20 cellular contexts compared by ENCODE assay signal in genomic region chr2:232543928-232544631, GRCh38. TPM values are rescaled to one million over a fixed set of nuclear protein-coding genes. Genes with fewer than 3 reads are reported as not detected.
"Had no signal": no experiment of that assay in that cellular context is flagged by ENCODE, and none has a peak within 500 bp of the region (broad histone marks: within the 10 kb centered on the region; RNA-seq: fewer than 3 reads in every experiment).

No MANE protein-coding gene starts in this region.

- FAIRE-seq: astrocyte, keratinocyte had no signal

- H3K27me3 Mint-ChIP-seq: activated CD8-positive, alpha-beta T cell treated with anti-CD3 and anti-CD28 coated beads for 36 hours; type B pancreatic cell had no signal

- DNase-seq: activated CD4-positive, alpha-beta T cell treated with anti-CD3 and anti-CD28 coated beads for 1 hour; activated CD8-positive, alpha-beta memory T cell treated with anti-CD3 and anti-CD28 coated beads, Interleukin-2, amount 50 U/mL, for 4 hours; activated CD8-positive, alpha-beta T cell treated with anti-CD3 and anti-CD28 coated beads for 36 hours; activated naive CD4-positive, alpha-beta T cell treated with anti-CD3 and anti-CD28 coated beads for 36 hours; colonic mucosa; effector CD8-positive, alpha-beta T cell; left ventricle myocardium inferior; midbrain; naive B cell; stimulated activated naive CD4-positive, alpha-beta T cell; T-helper 2 cell had no signal

- H3K9me3 ChIP-seq: colonic mucosa, gastrocnemius medialis, neutrophil had no signal

- H3K4me2 ChIP-seq: smooth muscle cell had no signal

- H3K4me3 Mint-ChIP-seq: activated CD8-positive, alpha-beta T cell treated with anti-CD3 and anti-CD28 coated beads for 36 hours; activated naive CD4-positive, alpha-beta T cell treated with anti-CD3 and anti-CD28 coated beads for 36 hours; activated T-helper 1 cell treated with anti-CD3 and anti-CD28 coated beads, Interleukin-12 subunit alpha, Interleukin-12 subunit beta, Interleukin-2, Interleukin-4 antibody, amounts not matched to agents 30 ng/mL and 10 ng/mL and 1 ng/mL, durations not matched to agents 14 hours and 24 hours and 36 hours; type B pancreatic cell had no signal

- H3K4me3 ChIP-seq: colonic mucosa, gastrocnemius medialis, left ventricle myocardium inferior, right atrium auricular region, smooth muscle cell had no signal

- H3K36me3 ChIP-seq: colonic mucosa, gastrocnemius medialis, neutrophil had no signal

- H3K27ac Mint-ChIP-seq: activated CD8-positive, alpha-beta T cell treated with anti-CD3 and anti-CD28 coated beads for 36 hours; activated naive CD4-positive, alpha-beta T cell treated with anti-CD3 and anti-CD28 coated beads for 36 hours; activated T-helper 1 cell treated with anti-CD3 and anti-CD28 coated beads, Interleukin-12 subunit alpha, Interleukin-12 subunit beta, Interleukin-2, Interleukin-4 antibody, amounts not matched to agents 30 ng/mL and 10 ng/mL and 1 ng/mL, durations not matched to agents 14 hours and 24 hours and 36 hours; type B pancreatic cell had no signal

- ATAC-seq: activated CD8-positive, alpha-beta T cell treated with anti-CD3 and anti-CD28 coated beads for 36 hours; gastrocnemius medialis had no signal

- H3K9me3 Mint-ChIP-seq: activated T-helper 1 cell treated with anti-CD3 and anti-CD28 coated beads, Interleukin-12 subunit alpha, Interleukin-12 subunit beta, Interleukin-2, Interleukin-4 antibody, amounts not matched to agents 30 ng/mL and 10 ng/mL and 1 ng/mL, durations not matched to agents 14 hours and 24 hours and 36 hours had no signal

- H3K27me3 ChIP-seq: colonic mucosa, gastrocnemius medialis, right atrium auricular region had no signal

- H3K27ac ChIP-seq: colonic mucosa, left ventricle myocardium inferior, neutrophil, right atrium auricular region had no signal

RNA-seq across cellular contexts. Expression of gene CHRNG, which starts 4.6 kb away (rescaled TPM):
- total RNA-seq: activated CD8-positive, alpha-beta T cell treated with anti-CD3 and anti-CD28 coated beads for 36 hours; activated naive CD4-positive, alpha-beta T cell treated with anti-CD3 and anti-CD28 coated beads for 36 hours; activated T-helper 1 cell treated with anti-CD3 and anti-CD28 coated beads, Interleukin-12 subunit alpha, Interleukin-12 subunit beta, Interleukin-2, Interleukin-4 antibody, amounts not matched to agents 30 ng/mL and 10 ng/mL and 1 ng/mL, durations not matched to agents 14 hours and 24 hours and 36 hours; astrocyte; colonic mucosa; fibroblast of lung; left ventricle myocardium inferior; right atrium auricular region; smooth muscle cell had no signal
- polyA plus RNA-seq: fibroblast of lung, keratinocyte, smooth muscle cell had no signal

RNA-seq across cellular contexts. Expression of gene CHRND, which starts 18.1 kb away (rescaled TPM):
- total RNA-seq: activated CD8-positive, alpha-beta T cell treated with anti-CD3 and anti-CD28 coated beads for 36 hours; activated naive CD4-positive, alpha-beta T cell treated with anti-CD3 and anti-CD28 coated beads for 36 hours; activated T-helper 1 cell treated with anti-CD3 and anti-CD28 coated beads, Interleukin-12 subunit alpha, Interleukin-12 subunit beta, Interleukin-2, Interleukin-4 antibody, amounts not matched to agents 30 ng/mL and 10 ng/mL and 1 ng/mL, durations not matched to agents 14 hours and 24 hours and 36 hours; astrocyte; colonic mucosa; fibroblast of lung; left ventricle myocardium inferior; smooth muscle cell had no signal
- polyA plus RNA-seq: fibroblast of lung, keratinocyte, smooth muscle cell had no signal

RNA-seq across cellular contexts. Expression of gene PRSS56, which starts 23.9 kb away (rescaled TPM):
- total RNA-seq: activated CD8-positive, alpha-beta T cell treated with anti-CD3 and anti-CD28 coated beads for 36 hours; activated naive CD4-positive, alpha-beta T cell treated with anti-CD3 and anti-CD28 coated beads for 36 hours; activated T-helper 1 cell treated with anti-CD3 and anti-CD28 coated beads, Interleukin-12 subunit alpha, Interleukin-12 subunit beta, Interleukin-2, Interleukin-4 antibody, amounts not matched to agents 30 ng/mL and 10 ng/mL and 1 ng/mL, durations not matched to agents 14 hours and 24 hours and 36 hours; astrocyte; colonic mucosa; fibroblast of lung; left ventricle myocardium inferior; smooth muscle cell had no signal
- polyA plus RNA-seq: fibroblast of lung, keratinocyte, smooth muscle cell had no signal
